Comparison of ENCODE assay signal across 2 cellular contexts in the genomic region with DNA sequence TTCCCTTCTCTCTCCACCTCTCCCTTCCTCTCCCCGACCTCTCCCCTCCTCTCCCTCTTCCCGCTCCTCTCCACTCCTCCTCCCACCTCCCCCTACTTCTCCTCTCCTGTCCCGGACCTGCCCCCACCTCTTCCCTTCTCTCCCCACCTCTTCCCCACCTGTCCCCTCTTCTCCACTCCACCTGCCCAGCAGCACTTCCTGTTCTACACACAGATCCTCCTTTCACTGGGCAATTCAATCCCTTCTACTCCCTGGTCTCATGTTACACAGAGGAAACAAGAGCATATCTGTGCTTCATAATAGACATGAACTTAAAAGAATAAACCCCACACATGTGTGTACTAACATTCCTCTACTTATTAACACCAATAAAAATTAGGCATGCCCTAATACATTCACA.
TF ChIP-seq lines count a peak whose summit lies in the region.

No MANE protein-coding gene starts in this region.

TF ChIP-seq in H1, 55 proteins besides CTCF, POLR2A, EP300 and RAD21 (continued from another document):
- TF ChIP-seq BCL11A (IDR thresholded peaks at IDR 0.05; ENCODE audit: low read depth in 2 of 2, low read length in 2 of 2) (no peak), PHF8 (conservative IDR thresholded peaks at IDR 0.05; ENCODE audit: low read depth, low read length) (no peak)
- TF ChIP-seq, protein P1, sequence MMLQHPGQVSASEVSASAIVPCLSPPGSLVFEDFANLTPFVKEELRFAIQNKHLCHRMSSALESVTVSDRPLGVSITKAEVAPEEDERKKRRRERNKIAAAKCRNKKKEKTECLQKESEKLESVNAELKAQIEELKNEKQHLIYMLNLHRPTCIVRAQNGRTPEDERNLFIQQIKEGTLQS (IDR thresholded peaks at IDR 0.05; ENCODE audit: insufficient read depth, low read depth, low read length), result no peak

TF ChIP-seq in SK-N-SH treated with all-trans-retinoic acid at 6 μM for 48 hours, 23 proteins besides CTCF, POLR2A, EP300 and RAD21:
- TF ChIP-seq, protein P2, sequence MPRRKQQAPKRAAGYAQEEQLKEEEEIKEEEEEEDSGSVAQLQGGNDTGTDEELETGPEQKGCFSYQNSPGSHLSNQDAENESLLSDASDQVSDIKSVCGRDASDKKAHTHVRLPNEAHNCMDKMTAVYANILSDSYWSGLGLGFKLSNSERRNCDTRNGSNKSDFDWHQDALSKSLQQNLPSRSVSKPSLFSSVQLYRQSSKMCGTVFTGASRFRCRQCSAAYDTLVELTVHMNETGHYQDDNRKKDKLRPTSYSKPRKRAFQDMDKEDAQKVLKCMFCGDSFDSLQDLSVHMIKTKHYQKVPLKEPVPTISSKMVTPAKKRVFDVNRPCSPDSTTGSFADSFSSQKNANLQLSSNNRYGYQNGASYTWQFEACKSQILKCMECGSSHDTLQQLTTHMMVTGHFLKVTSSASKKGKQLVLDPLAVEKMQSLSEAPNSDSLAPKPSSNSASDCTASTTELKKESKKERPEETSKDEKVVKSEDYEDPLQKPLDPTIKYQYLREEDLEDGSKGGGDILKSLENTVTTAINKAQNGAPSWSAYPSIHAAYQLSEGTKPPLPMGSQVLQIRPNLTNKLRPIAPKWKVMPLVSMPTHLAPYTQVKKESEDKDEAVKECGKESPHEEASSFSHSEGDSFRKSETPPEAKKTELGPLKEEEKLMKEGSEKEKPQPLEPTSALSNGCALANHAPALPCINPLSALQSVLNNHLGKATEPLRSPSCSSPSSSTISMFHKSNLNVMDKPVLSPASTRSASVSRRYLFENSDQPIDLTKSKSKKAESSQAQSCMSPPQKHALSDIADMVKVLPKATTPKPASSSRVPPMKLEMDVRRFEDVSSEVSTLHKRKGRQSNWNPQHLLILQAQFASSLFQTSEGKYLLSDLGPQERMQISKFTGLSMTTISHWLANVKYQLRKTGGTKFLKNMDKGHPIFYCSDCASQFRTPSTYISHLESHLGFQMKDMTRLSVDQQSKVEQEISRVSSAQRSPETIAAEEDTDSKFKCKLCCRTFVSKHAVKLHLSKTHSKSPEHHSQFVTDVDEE (CRISPR knock-in tag; IDR thresholded peaks at IDR 0.05), result no peak
- TF ChIP-seq ZFP3 (CRISPR knock-in tag; IDR thresholded peaks at IDR 0.05) (no peak), ZNF70 (CRISPR knock-in tag; IDR thresholded peaks at IDR 0.05) (no peak), RARB (CRISPR knock-in tag; IDR thresholded peaks at IDR 0.05) (no peak), ZNF8 (CRISPR knock-in tag; IDR thresholded peaks at IDR 0.05) (no peak), ESRRG (CRISPR knock-in tag; IDR thresholded peaks at IDR 0.05) (no peak), ZC3H10 (CRISPR knock-in tag; IDR thresholded peaks at IDR 0.05) (no peak), ZFP30 (CRISPR knock-in tag; IDR thresholded peaks at IDR 0.05) (no peak), ARNTL (CRISPR knock-in tag; IDR thresholded peaks at IDR 0.05; ENCODE audit: borderline replicate concordance, low read depth) (no peak), TCF4 (CRISPR knock-in tag; IDR thresholded peaks at IDR 0.05; ENCODE audit: borderline replicate concordance) (no peak), ISL1 (CRISPR knock-in tag; IDR thresholded peaks at IDR 0.05) (no peak), OSR1 (CRISPR knock-in tag; IDR thresholded peaks at IDR 0.05) (no peak), TOX (CRISPR knock-in tag; IDR thresholded peaks at IDR 0.05; ENCODE audit: borderline replicate concordance) (no peak), PPARA (CRISPR knock-in tag; IDR thresholded peaks at IDR 0.05; ENCODE audit: borderline replicate concordance) (no peak)
- TF ChIP-seq, protein P3, sequence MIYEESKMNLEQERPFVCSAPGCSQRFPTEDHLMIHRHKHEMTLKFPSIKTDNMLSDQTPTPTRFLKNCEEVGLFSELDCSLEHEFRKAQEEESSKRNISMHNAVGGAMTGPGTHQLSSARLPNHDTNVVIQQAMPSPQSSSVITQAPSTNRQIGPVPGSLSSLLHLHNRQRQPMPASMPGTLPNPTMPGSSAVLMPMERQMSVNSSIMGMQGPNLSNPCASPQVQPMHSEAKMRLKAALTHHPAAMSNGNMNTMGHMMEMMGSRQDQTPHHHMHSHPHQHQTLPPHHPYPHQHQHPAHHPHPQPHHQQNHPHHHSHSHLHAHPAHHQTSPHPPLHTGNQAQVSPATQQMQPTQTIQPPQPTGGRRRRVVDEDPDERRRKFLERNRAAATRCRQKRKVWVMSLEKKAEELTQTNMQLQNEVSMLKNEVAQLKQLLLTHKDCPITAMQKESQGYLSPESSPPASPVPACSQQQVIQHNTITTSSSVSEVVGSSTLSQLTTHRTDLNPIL (CRISPR knock-in tag; IDR thresholded peaks at IDR 0.05; ENCODE audit: low read depth), result no peak
- TF ChIP-seq, protein P4, sequence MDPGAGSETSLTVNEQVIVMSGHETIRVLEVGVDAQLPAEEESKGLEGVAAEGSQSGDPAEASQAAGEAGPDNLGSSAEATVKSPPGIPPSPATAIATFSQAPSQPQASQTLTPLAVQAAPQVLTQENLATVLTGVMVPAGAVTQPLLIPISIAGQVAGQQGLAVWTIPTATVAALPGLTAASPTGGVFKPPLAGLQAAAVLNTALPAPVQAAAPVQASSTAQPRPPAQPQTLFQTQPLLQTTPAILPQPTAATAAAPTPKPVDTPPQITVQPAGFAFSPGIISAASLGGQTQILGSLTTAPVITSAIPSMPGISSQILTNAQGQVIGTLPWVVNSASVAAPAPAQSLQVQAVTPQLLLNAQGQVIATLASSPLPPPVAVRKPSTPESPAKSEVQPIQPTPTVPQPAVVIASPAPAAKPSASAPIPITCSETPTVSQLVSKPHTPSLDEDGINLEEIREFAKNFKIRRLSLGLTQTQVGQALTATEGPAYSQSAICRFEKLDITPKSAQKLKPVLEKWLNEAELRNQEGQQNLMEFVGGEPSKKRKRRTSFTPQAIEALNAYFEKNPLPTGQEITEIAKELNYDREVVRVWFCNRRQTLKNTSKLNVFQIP (CRISPR knock-in tag; IDR thresholded peaks at IDR 0.05; ENCODE audit: borderline replicate concordance, low read depth), result no peak
